Comparison of ENCODE assay signal across 29 cellular contexts in the genomic region with DNA sequence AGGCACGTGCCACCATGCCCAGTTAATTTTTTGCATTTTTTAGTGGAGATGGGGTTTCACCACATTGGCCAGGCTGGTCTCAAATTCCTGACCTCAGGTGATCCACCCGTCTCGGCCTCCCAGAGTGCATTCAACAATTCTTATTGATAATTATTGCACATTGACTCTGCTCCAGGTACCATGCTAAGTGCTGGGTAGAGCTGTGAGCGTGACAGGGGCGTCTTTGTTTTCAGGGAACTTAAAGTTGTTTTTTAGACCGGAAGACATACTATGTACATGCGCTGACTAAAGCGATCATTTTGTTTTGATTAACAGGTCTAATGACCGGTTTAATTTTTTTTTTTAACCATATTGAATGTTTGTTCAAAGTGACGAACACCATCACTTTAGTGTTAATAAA. TPM values are rescaled to one million over a fixed set of nuclear protein-coding genes. Genes with fewer than 3 reads are reported as not detected.
DNase-seq lines count a peak whose midpoint lies in the region; ATAC-seq and TF ChIP-seq lines count a peak whose summit lies in the region.
"Had no signal": no experiment of that assay in that cellular context is flagged by ENCODE, and none has a peak within 500 bp of the region (broad histone marks: within the 10 kb centered on the region; RNA-seq: fewer than 3 reads in every experiment).

No MANE protein-coding gene starts in this region.

- DNase-seq in activated CD8-positive, alpha-beta memory T cell treated with anti-CD3 and anti-CD28 coated beads, Interleukin-2, amount 10 ng/mL, durations not matched to agents 7 days and 5 days = peak; percentile 40
- no peak for DNase-seq in activated CD8-positive, alpha-beta memory T cell treated with anti-CD3 and anti-CD28 coated beads, Interleukin-2, amount 50 U/mL, for 4 hours
- DNase-seq in CD8-positive, alpha-beta memory T cell = no peak
- DNase-seq in activated T-helper 2 cell treated with anti-CD3 and anti-CD28 coated beads, Interferon-gamma antibody, Interleukin-2, Interleukin-4, amounts not matched to agents 10 μg/mL and 5 μg/mL and 100 μg/mL, durations not matched to agents 14 hours and 24 hours and 36 hours (ENCODE audit: low spot score) = no peak
- no peak for DNase-seq in dorsolateral prefrontal cortex
- no peak for DNase-seq in coronary artery (ENCODE audit: low spot score)
- DNase-seq: activated CD4-positive, CD25-positive, alpha-beta regulatory T cell treated with anti-CD3 and anti-CD28 coated beads, Interleukin-2, amount 50 U/mL, for 72 hours; amniotic stem cell; BE2C; colonic mucosa; EL; hippocampal formation; left ventricle myocardium superior; NCI-H1417; NCI-H446 treated with DMSO at 0.1 percent for 48 hours; OCI-M1; stimulated activated CD4-positive, alpha-beta T cell treated with anti-CD3 and anti-CD28 coated beads, Interleukin-2, amount 100 ng/mL, for 48 hours; thyroid gland had no signal

- peaks cover 74% of the 10 kb centered on the region for H3K4me1 ChIP-seq in CD8-positive, alpha-beta memory T cell (ENCODE audit: insufficient read depth, low read length)
- peaks cover 29% of the 10 kb centered on the region for H3K4me1 ChIP-seq in mononuclear cell (ENCODE audit: insufficient read depth, low read length)
- H3K4me1 ChIP-seq: BE2C, breast epithelium, colonic mucosa, gastroesophageal sphincter, parathyroid adenoma, right atrium auricular region, thyroid gland had no signal

- H3K4me1 Mint-ChIP-seq in activated CD8-positive, alpha-beta memory T cell treated with anti-CD3 and anti-CD28 coated beads, Interleukin-2, amount 10 ng/mL, durations not matched to agents 7 days and 5 days = peaks cover 62% of the 10 kb centered on the region
- peaks cover 67 to 85% (median 79%) of the 10 kb centered on the region in 3 donors for H3K4me1 Mint-ChIP-seq in CD8-positive, alpha-beta memory T cell
- H3K4me1 Mint-ChIP-seq in activated T-helper 2 cell treated with anti-CD3 and anti-CD28 coated beads, Interferon-gamma antibody, Interleukin-2, Interleukin-4, amounts not matched to agents 10 μg/mL and 5 μg/mL and 100 μg/mL, durations not matched to agents 14 hours and 24 hours and 36 hours (ENCODE audit: low read depth) = peaks cover 64% of the 10 kb centered on the region
- H3K4me1 Mint-ChIP-seq: mesothelial cell of epicardium; stimulated activated memory B cell treated with anti-CD40 and anti-IgM and Interleukin-4, amounts not matched to agents 10 μg/mL and 1 μg/mL and 100 μg/mL, for 72 hours had no signal

- POLR2A ChIA-PET in CD8-positive, alpha-beta memory T cell (lab: Charles Lee) = interaction anchor here (1.1 to 2.2 kb wide), 5 partner anchors 12 to 85 kb away, joined by 3 to 15 read pairs (median 6); no protein-coding TSS in a partner anchor

- H3K4me3 Mint-ChIP-seq in activated CD8-positive, alpha-beta memory T cell treated with anti-CD3 and anti-CD28 coated beads, Interleukin-2, amount 10 ng/mL, durations not matched to agents 7 days and 5 days = peak overlapping the region; percentile 94
- peak overlapping the region; percentile 94 to 100 (median 100) for H3K4me3 Mint-ChIP-seq in CD8-positive, alpha-beta memory T cell
- peak overlapping the region; percentile 95 for H3K4me3 Mint-ChIP-seq in activated T-helper 2 cell treated with anti-CD3 and anti-CD28 coated beads, Interferon-gamma antibody, Interleukin-2, Interleukin-4, amounts not matched to agents 10 μg/mL and 5 μg/mL and 100 μg/mL, durations not matched to agents 14 hours and 24 hours and 36 hours (ENCODE audit: low read depth)
- H3K4me3 Mint-ChIP-seq: mesothelial cell of epicardium; stimulated activated memory B cell treated with anti-CD40 and anti-IgM and Interleukin-4, amounts not matched to agents 10 μg/mL and 1 μg/mL and 100 μg/mL, for 72 hours had no signal

- intact Hi-C loops in activated T-helper 2 cell treated with anti-CD3 and anti-CD28 coated beads, Interferon-gamma antibody, Interleukin-2, Interleukin-4, amounts not matched to agents 10 μg/mL and 5 μg/mL and 100 μg/mL, durations not matched to agents 14 hours and 24 hours and 36 hours (cut with micrococcal nuclease) = no loop called here
- intact Hi-C loops in dorsolateral prefrontal cortex (cut with DNase I) = no loop called here

- peak overlapping the region; percentile 76 for H3K27ac Mint-ChIP-seq in activated CD8-positive, alpha-beta memory T cell treated with anti-CD3 and anti-CD28 coated beads, Interleukin-2, amount 10 ng/mL, durations not matched to agents 7 days and 5 days
- peak overlapping the region; percentile 73 to 100 (median 99) for H3K27ac Mint-ChIP-seq in CD8-positive, alpha-beta memory T cell
- peak overlapping the region; percentile 71 for H3K27ac Mint-ChIP-seq in activated T-helper 2 cell treated with anti-CD3 and anti-CD28 coated beads, Interferon-gamma antibody, Interleukin-2, Interleukin-4, amounts not matched to agents 10 μg/mL and 5 μg/mL and 100 μg/mL, durations not matched to agents 14 hours and 24 hours and 36 hours
- H3K27ac Mint-ChIP-seq: mesothelial cell of epicardium; stimulated activated memory B cell treated with anti-CD40 and anti-IgM and Interleukin-4, amounts not matched to agents 10 μg/mL and 1 μg/mL and 100 μg/mL, for 72 hours had no signal

- H3K9me3 ChIP-seq in CD8-positive, alpha-beta memory T cell (ENCODE audit: low read length) = no peaks in the 10 kb centered on the region
- H3K9me3 ChIP-seq in mononuclear cell (ENCODE audit: low read depth, low read length) = no peaks in the 10 kb centered on the region
- H3K9me3 ChIP-seq: BE2C, breast epithelium, colonic mucosa, gastroesophageal sphincter, right atrium auricular region, thyroid gland had no signal

- H3K36me3 ChIP-seq in CD8-positive, alpha-beta memory T cell (ENCODE audit: insufficient read depth, low read length) = peaks cover 8% of the 10 kb centered on the region
- H3K36me3 ChIP-seq: BE2C, breast epithelium, colonic mucosa, gastroesophageal sphincter, right atrium auricular region, thyroid gland had no signal

- ATAC-seq in activated CD8-positive, alpha-beta memory T cell treated with anti-CD3 and anti-CD28 coated beads, Interleukin-2, amount 10 ng/mL, durations not matched to agents 7 days and 5 days = no peak
- ATAC-seq in SK-N-SH treated with all-trans-retinoic acid at 6 μM for 48 hours = no peak
- ATAC-seq: gastroesophageal sphincter; left ventricle myocardium superior; Right ventricle myocardium inferior; stimulated activated memory B cell treated with anti-CD40 and anti-IgM and Interleukin-4, amounts not matched to agents 10 μg/mL and 1 μg/mL and 100 μg/mL, for 72 hours had no signal

- no peaks in the 10 kb centered on the region for H3K9me3 Mint-ChIP-seq in activated CD8-positive, alpha-beta memory T cell treated with anti-CD3 and anti-CD28 coated beads, Interleukin-2, amount 10 ng/mL, durations not matched to agents 7 days and 5 days (ENCODE audit: low read depth)
- H3K9me3 Mint-ChIP-seq in CD8-positive, alpha-beta memory T cell = no peaks in the 10 kb centered on the region
- no peaks in the 10 kb centered on the region for H3K9me3 Mint-ChIP-seq in activated T-helper 2 cell treated with anti-CD3 and anti-CD28 coated beads, Interferon-gamma antibody, Interleukin-2, Interleukin-4, amounts not matched to agents 10 μg/mL and 5 μg/mL and 100 μg/mL, durations not matched to agents 14 hours and 24 hours and 36 hours
- H3K9me3 Mint-ChIP-seq: mesothelial cell of epicardium; stimulated activated memory B cell treated with anti-CD40 and anti-IgM and Interleukin-4, amounts not matched to agents 10 μg/mL and 1 μg/mL and 100 μg/mL, for 72 hours had no signal

- no peaks in the 10 kb centered on the region for H3K27me3 Mint-ChIP-seq in activated CD8-positive, alpha-beta memory T cell treated with anti-CD3 and anti-CD28 coated beads, Interleukin-2, amount 10 ng/mL, durations not matched to agents 7 days and 5 days
- H3K27me3 Mint-ChIP-seq in CD8-positive, alpha-beta memory T cell = no peaks in the 10 kb centered on the region
- no peaks in the 10 kb centered on the region for H3K27me3 Mint-ChIP-seq in activated T-helper 2 cell treated with anti-CD3 and anti-CD28 coated beads, Interferon-gamma antibody, Interleukin-2, Interleukin-4, amounts not matched to agents 10 μg/mL and 5 μg/mL and 100 μg/mL, durations not matched to agents 14 hours and 24 hours and 36 hours (ENCODE audit: low read depth)

- TF ChIP-seq CTCF in dorsolateral prefrontal cortex (IDR thresholded peaks at IDR 0.05 in 54 of 56, conservative IDR thresholded peaks at IDR 0.05 in 2 of 56; ENCODE audit: low read depth in 1 of 56, partially characterized antibody in 56 of 56) = no peak
- TF ChIP-seq CTCF in coronary artery (IDR thresholded peaks at IDR 0.05) = no peak

- no peak overlapping the region for H3K27ac ChIP-seq in CD8-positive, alpha-beta memory T cell (ENCODE audit: low read depth, low read length)
- H3K27ac ChIP-seq in dorsolateral prefrontal cortex (no peak overlapping the region), coronary artery (no peak overlapping the region)
- H3K27ac ChIP-seq: breast epithelium, colonic mucosa, gastroesophageal sphincter, parathyroid adenoma, right atrium auricular region, thyroid gland had no signal

- CTCF ChIA-PET in activated CD8-positive, alpha-beta memory T cell treated with anti-CD3 and anti-CD28 coated beads, Interleukin-2, amount 10 ng/mL, durations not matched to agents 7 days and 5 days (lab: Charles Lee) = interaction anchor here (0.9 to 6.7 kb wide), 5 partner anchors 14 to 67 kb away, joined by 3 to 63 read pairs (median 42); no protein-coding TSS in a partner anchor
- CTCF ChIA-PET in CD8-positive, alpha-beta memory T cell (lab: Charles Lee) = interaction anchor here (0.8 to 5.4 kb wide), 8 partner anchors 10 to 294 kb away, joined by 3 to 42 read pairs (median 4); no protein-coding TSS in a partner anchor

- H3K27me3 ChIP-seq in CD8-positive, alpha-beta memory T cell (ENCODE audit: insufficient read depth, low read length, poor library complexity, severe bottlenecking) = no peaks in the 10 kb centered on the region
- H3K27me3 ChIP-seq in mononuclear cell (ENCODE audit: insufficient read depth, low read length) (no peaks in the 10 kb centered on the region), dorsolateral prefrontal cortex (no peaks in the 10 kb centered on the region)
- H3K27me3 ChIP-seq: BE2C, breast epithelium, colonic mucosa, right atrium auricular region, thyroid gland had no signal

- H3K4me3 ChIP-seq in CD8-positive, alpha-beta memory T cell (ENCODE audit: low read length) = peak overlapping the region; percentile 97
- H3K4me3 ChIP-seq in mononuclear cell (ENCODE audit: low read length) = peak overlapping the region; percentile 64
- H3K4me3 ChIP-seq in dorsolateral prefrontal cortex = no peak overlapping the region
- H3K4me3 ChIP-seq in coronary artery = no peak overlapping the region
- H3K4me3 ChIP-seq: breast epithelium, colonic mucosa, gastroesophageal sphincter, right atrium auricular region, thyroid gland had no signal

- peaks cover 75% of the 10 kb centered on the region for H3K36me3 Mint-ChIP-seq in activated CD8-positive, alpha-beta memory T cell treated with anti-CD3 and anti-CD28 coated beads, Interleukin-2, amount 10 ng/mL, durations not matched to agents 7 days and 5 days
- peaks cover 0 to 79% (median 16%) of the 10 kb centered on the region in 3 donors for H3K36me3 Mint-ChIP-seq in CD8-positive, alpha-beta memory T cell
- H3K36me3 Mint-ChIP-seq in activated T-helper 2 cell treated with anti-CD3 and anti-CD28 coated beads, Interferon-gamma antibody, Interleukin-2, Interleukin-4, amounts not matched to agents 10 μg/mL and 5 μg/mL and 100 μg/mL, durations not matched to agents 14 hours and 24 hours and 36 hours (ENCODE audit: low read depth) = peaks cover 84% of the 10 kb centered on the region
- H3K36me3 Mint-ChIP-seq: mesothelial cell of epicardium; stimulated activated memory B cell treated with anti-CD40 and anti-IgM and Interleukin-4, amounts not matched to agents 10 μg/mL and 1 μg/mL and 100 μg/mL, for 72 hours had no signal

RNA-seq across cellular contexts. Expression of a gene that starts 4.1 kb away (rescaled TPM):
- total RNA-seq in activated CD8-positive, alpha-beta memory T cell treated with anti-CD3 and anti-CD28 coated beads, Interleukin-2, amount 10 ng/mL, durations not matched to agents 7 days and 5 days = 100 to 1,000 TPM; 190 to 197 TPM
- 100 to 1,000 TPM; 130 to 133 TPM for total RNA-seq in CD8-positive, alpha-beta memory T cell
- polyA plus RNA-seq in CD8-positive, alpha-beta memory T cell = 395 TPM
- 193 and 196 TPM in 2 replicates for total RNA-seq in activated T-helper 2 cell treated with anti-CD3 and anti-CD28 coated beads, Interferon-gamma antibody, Interleukin-2, Interleukin-4, amounts not matched to agents 10 μg/mL and 5 μg/mL and 100 μg/mL, durations not matched to agents 14 hours and 24 hours and 36 hours
- total RNA-seq in mononuclear cell (162 TPM), dorsolateral prefrontal cortex (1 to 10 TPM in 118 of 120 experiments, under 1 TPM in 2; 0.71 to 7.4 (median 2.6) TPM)
- total RNA-seq: MCF 10A had no signal
- polyA plus RNA-seq: neural cell had no signal

RNA-seq across cellular contexts. Expression of a gene that starts 39.3 kb away (rescaled TPM):
- 10 to 100 TPM; 12.7 to 15.8 TPM for total RNA-seq in activated CD8-positive, alpha-beta memory T cell treated with anti-CD3 and anti-CD28 coated beads, Interleukin-2, amount 10 ng/mL, durations not matched to agents 7 days and 5 days
- total RNA-seq in CD8-positive, alpha-beta memory T cell = 10 to 100 TPM; 14.6 to 15.3 TPM
- polyA plus RNA-seq in CD8-positive, alpha-beta memory T cell = 19.5 TPM
- total RNA-seq in activated T-helper 2 cell treated with anti-CD3 and anti-CD28 coated beads, Interferon-gamma antibody, Interleukin-2, Interleukin-4, amounts not matched to agents 10 μg/mL and 5 μg/mL and 100 μg/mL, durations not matched to agents 14 hours and 24 hours and 36 hours = 13.8 and 15.6 TPM in 2 replicates
- total RNA-seq in mononuclear cell = 139 TPM
- total RNA-seq in dorsolateral prefrontal cortex = 10 to 100 TPM; 21.6 to 57.2 (median 42.1) TPM

Comparison
In these comparisons a context has a peak if more than half of its experiments do, and no peak if none do; other contexts are left out.
1. H3K4me3 ChIP-seq: peak in CD8-positive, alpha-beta memory T cell (single experiment) and mononuclear cell (single experiment); none in dorsolateral prefrontal cortex (0 of 59) and coronary artery (single experiment).
2. RNA of a gene that starts 4.1 kb away (total RNA-seq): 190 to 197 TPM in activated CD8-positive, alpha-beta memory T cell treated with anti-CD3 and anti-CD28 coated beads, Interleukin-2, amount 10 ng/mL, durations not matched to agents 7 days and 5 days, 193 to 196 TPM in activated T-helper 2 cell treated with anti-CD3 and anti-CD28 coated beads, Interferon-gamma antibody, Interleukin-2, Interleukin-4, amounts not matched to agents 10 μg/mL and 5 μg/mL and 100 μg/mL, durations not matched to agents 14 hours and 24 hours and 36 hours, 162 TPM in mononuclear cell (single experiment) and 130 to 133 TPM in CD8-positive, alpha-beta memory T cell; 0.71 to 7.4 TPM in dorsolateral prefrontal cortex; every median in the first group is over 10 times any median in the second.
3. Peak in every context shown above with its lines, with median percentiles within 50 percentile points of each other: H3K27ac Mint-ChIP-seq and H3K4me3 Mint-ChIP-seq.